In the genomic region with DNA sequence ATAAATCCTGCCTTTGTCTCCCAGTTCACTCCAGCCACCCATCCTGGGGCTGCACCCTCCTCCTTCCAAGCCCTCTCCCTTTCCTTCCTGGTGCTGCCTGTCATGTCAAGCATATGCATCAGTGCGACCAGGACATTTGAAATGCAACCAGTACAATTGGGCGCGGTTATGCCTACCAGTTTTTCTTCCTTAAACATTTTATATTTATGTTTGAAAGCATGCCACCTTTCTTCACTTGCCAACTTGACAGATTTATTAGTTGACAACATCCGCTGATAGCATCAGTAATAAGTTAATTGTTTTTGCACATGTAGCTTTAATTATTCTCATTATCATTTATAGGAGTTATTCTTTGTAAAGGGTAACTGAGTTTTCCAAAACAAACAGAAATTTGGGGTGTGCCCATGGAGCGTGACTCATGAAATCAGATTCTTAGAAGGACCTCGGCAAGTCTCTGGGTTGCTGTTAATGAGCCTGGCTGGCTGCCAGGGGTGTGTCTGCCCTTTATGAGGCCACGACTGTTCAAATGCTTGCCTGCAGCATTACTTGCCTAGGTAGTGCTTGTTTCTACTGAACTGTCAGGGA, we compare ENCODE assay signal across 1 cellular context.
TF ChIP-seq lines count a peak whose summit lies in the region.

No MANE protein-coding gene starts in this region.

TF ChIP-seq in HepG2, 621 proteins besides CTCF, POLR2A, EP300 and RAD21:
- TF ChIP-seq REXO4 (CRISPR knock-in tag; IDR thresholded peaks at IDR 0.05; ENCODE audit: borderline replicate concordance): no peak
